Comparison of ENCODE assay signal across 10 cellular contexts in the genomic region with DNA sequence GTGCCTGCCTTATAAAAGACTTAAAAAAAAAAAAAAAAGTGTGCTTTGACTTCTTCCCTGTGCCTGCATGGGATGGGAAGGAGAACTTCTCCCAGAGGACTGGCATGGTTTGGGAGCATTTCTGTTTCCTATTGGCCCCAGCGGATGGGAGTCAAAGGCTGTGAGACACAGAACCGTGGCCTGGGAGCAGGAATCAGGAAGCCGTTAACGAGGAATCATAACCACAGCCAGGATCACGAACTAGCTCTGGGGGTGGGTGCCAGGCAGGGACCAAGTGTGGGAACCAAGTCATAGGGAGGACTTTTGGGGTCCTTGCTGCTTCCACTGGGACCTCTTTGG. TPM values are rescaled to one million over a fixed set of nuclear protein-coding genes. Genes with fewer than 3 reads are reported as not detected.
DNase-seq lines count a peak whose midpoint lies in the region.
"Had no signal": no experiment of that assay in that cellular context is flagged by ENCODE, and none has a peak within 500 bp of the region (broad histone marks: within the 10 kb centered on the region; RNA-seq: fewer than 3 reads in every experiment).

No MANE protein-coding gene starts in this region.

- no peaks in the 10 kb centered on the region for H3K27me3 Mint-ChIP-seq in CD4-positive, alpha-beta memory T cell

- H3K9ac ChIP-seq in mucosa of stomach (ENCODE audit: low read length), result peak overlapping the region; percentile 69

- H3K4me3 Mint-ChIP-seq in CD4-positive, alpha-beta memory T cell, result peak overlapping the region in 4 of 8 donors; percentile 14 to 29 (median 24)

- no peaks in the 10 kb centered on the region for H3K36me3 ChIP-seq in MG63
- no peaks in the 10 kb centered on the region for H3K36me3 ChIP-seq in mucosa of stomach (ENCODE audit: control insufficient read depth, insufficient read depth, low read length)
- no peaks in the 10 kb centered on the region for H3K36me3 ChIP-seq in CD4-positive, alpha-beta memory T cell (ENCODE audit: insufficient read depth, low read length)

- CTCF ChIA-PET in CD4-positive, alpha-beta memory T cell (lab: Charles Lee; ENCODE audit: partially characterized antibody), result interaction anchor here (1.0 to 1.5 kb wide), 2 partner anchors 10 to 210 kb away, joined by 3 to 6 read pairs; no protein-coding TSS in a partner anchor

- peak overlapping the region in 2 of 7 donors; percentile 32 to 74 for H3K27ac Mint-ChIP-seq in CD4-positive, alpha-beta memory T cell
- H3K27ac Mint-ChIP-seq: activated T-cell treated with anti-CD3 and anti-CD28 coated beads, Interleukin-2, amount 50 U/mL, for 72 hours had no signal

- DNase-seq in A172 (ENCODE audit: low spot score) (peak; percentile 40), MG63 (peak; percentile 37), epithelial cell of prostate (ENCODE audit: low read depth, low spot score) (no peak), SKM-1 (lab: John Stamatoyannopoulos, UW; ENCODE audit: unreplicated experiment) (no peak), HuH-7 (ENCODE audit: low spot score) (no peak)
- no peak for DNase-seq in CD4-positive, alpha-beta memory T cell
- no peak for DNase-seq in activated effector memory CD4-positive, alpha-beta T cell treated with Interleukin-2 at 50 U/mL for 16 hours
- DNase-seq: activated T-cell treated with anti-CD3 and anti-CD28 coated beads, Interleukin-2, amount 50 U/mL, for 72 hours had no signal

- no peaks in the 10 kb centered on the region for H3K9me3 ChIP-seq in MG63
- H3K9me3 ChIP-seq in mucosa of stomach (ENCODE audit: control insufficient read depth, low read length), result no peaks in the 10 kb centered on the region
- no peaks in the 10 kb centered on the region for H3K9me3 ChIP-seq in CD4-positive, alpha-beta memory T cell (ENCODE audit: control insufficient read depth in 1 of 2, low read length in 2 of 2)

- peaks cover 24 to 57% (median 38%) of the 10 kb centered on the region in 4 donors for H3K4me1 Mint-ChIP-seq in CD4-positive, alpha-beta memory T cell

- no peaks in the 10 kb centered on the region for H3K36me3 Mint-ChIP-seq in CD4-positive, alpha-beta memory T cell

- H3K4me3 ChIP-seq in MG63, result peak overlapping the region; percentile 23
- peak overlapping the region; percentile 18 for H3K4me3 ChIP-seq in mucosa of stomach (ENCODE audit: low read length)
- H3K4me3 ChIP-seq in CD4-positive, alpha-beta memory T cell (ENCODE audit: low read length in 2 of 2), result no peak overlapping the region

- POLR2A ChIA-PET in CD4-positive, alpha-beta memory T cell (lab: Charles Lee; ENCODE audit: partially characterized antibody), result interaction anchor here (1.8 to 3.4 kb wide), 7 partner anchors 10 to 65 kb away, joined by 6 to 26 read pairs (median 9); a partner anchor contains a TSS

- no peaks in the 10 kb centered on the region for H3K27me3 ChIP-seq in MG63
- no peaks in the 10 kb centered on the region for H3K27me3 ChIP-seq in mucosa of stomach (ENCODE audit: control insufficient read depth, insufficient read depth, low read length)
- no peaks in the 10 kb centered on the region for H3K27me3 ChIP-seq in CD4-positive, alpha-beta memory T cell (ENCODE audit: insufficient read depth, low read length)

- intact Hi-C loops in CD4-positive, alpha-beta memory T cell (cut with micrococcal nuclease), result loop anchor here (2.0 kb wide), 1 partner anchor 25 kb away; no protein-coding TSS in a partner anchor

- no peaks in the 10 kb centered on the region for H3K9me3 Mint-ChIP-seq in CD4-positive, alpha-beta memory T cell
- H3K9me3 Mint-ChIP-seq: activated T-cell treated with anti-CD3 and anti-CD28 coated beads, Interleukin-2, amount 50 U/mL, for 72 hours had no signal

- peak overlapping the region; percentile 98 for H3K27ac ChIP-seq in epithelial cell of prostate
- H3K27ac ChIP-seq in CD4-positive, alpha-beta memory T cell (ENCODE audit: low read depth, low read length), result no peak overlapping the region

- peaks cover 44% of the 10 kb centered on the region for H3K4me1 ChIP-seq in mucosa of stomach (ENCODE audit: control insufficient read depth, insufficient read depth, low read length)
- H3K4me1 ChIP-seq in CD4-positive, alpha-beta memory T cell (ENCODE audit: insufficient read depth, low read length), result peaks cover 61% of the 10 kb centered on the region

RNA-seq across cellular contexts. Expression of a gene that starts 0.5 kb away (rescaled TPM):
- 2.1 and 7.7 TPM in 2 replicates for total RNA-seq in A172 (2014; rRNA removed; shearing (Covaris generic))
- total RNA-seq in MG63 (2014; rRNA removed; shearing (Covaris generic); ENCODE audit: low replicate concordance), result 3.9 and 23.9 TPM in 2 replicates
- total RNA-seq in CD4-positive, alpha-beta memory T cell, result 10 to 100 TPM; 23.1 to 24.8 TPM
- polyA plus RNA-seq in CD4-positive, alpha-beta memory T cell, result under 1 TPM; 0.49 to 0.89 TPM

RNA-seq across cellular contexts. Expression of a gene that starts 24.8 kb away (rescaled TPM):
- total RNA-seq in A172 (2014; rRNA removed; shearing (Covaris generic)), result not detected in 2 replicates
- total RNA-seq in MG63 (2014; rRNA removed; shearing (Covaris generic); ENCODE audit: low replicate concordance), result not detected in 2 replicates
- total RNA-seq in CD4-positive, alpha-beta memory T cell, result 1 to 10 TPM; 8.2 to 9.3 TPM
- 1 to 10 TPM in 1 of 2 donors, under 1 TPM in 1; 0.50 to 1.4 TPM for polyA plus RNA-seq in CD4-positive, alpha-beta memory T cell
- total RNA-seq: G401 had no signal

RNA-seq across cellular contexts. Expression of a gene that starts 37.8 kb away (rescaled TPM):
- 0.02 TPM in 1 of 2 replicates, not detected in the other for total RNA-seq in A172 (2014; rRNA removed; shearing (Covaris generic))
- not detected in 2 replicates for total RNA-seq in MG63 (2014; rRNA removed; shearing (Covaris generic); ENCODE audit: low replicate concordance)
- total RNA-seq in CD4-positive, alpha-beta memory T cell, result 10 to 100 TPM; 55.4 to 63.8 TPM
- 100 to 1,000 TPM in 1 of 2 donors, 10 to 100 TPM in 1; 37.6 to 107 TPM for polyA plus RNA-seq in CD4-positive, alpha-beta memory T cell
- total RNA-seq: G401 had no signal

RNA-seq across cellular contexts. Expression of a gene that starts 56.5 kb away (rescaled TPM):
- total RNA-seq in A172 (2014; rRNA removed; shearing (Covaris generic)), result 51.7 and 60.2 TPM in 2 replicates
- not detected in 2 replicates for total RNA-seq in MG63 (2014; rRNA removed; shearing (Covaris generic); ENCODE audit: low replicate concordance)
- total RNA-seq in CD4-positive, alpha-beta memory T cell, result 100 to 1,000 TPM; 304 to 318 TPM
- 100 to 1,000 TPM; 724 to 917 TPM for polyA plus RNA-seq in CD4-positive, alpha-beta memory T cell
- total RNA-seq: G401 had no signal

Comparison
In these comparisons a context has a peak if more than half of its experiments do, and no peak if none do; other contexts are left out.
1. DNase-seq: peak in A172 (single experiment) and MG63 (single experiment); none in epithelial cell of prostate (single experiment), CD4-positive, alpha-beta memory T cell (0 of 5), SKM-1 (single experiment), activated effector memory CD4-positive, alpha-beta T cell treated with Interleukin-2 at 50 U/mL for 16 hours (single experiment) and HuH-7 (single experiment).
2. H3K4me3 ChIP-seq: peak in MG63 (single experiment) and mucosa of stomach (single experiment); none in CD4-positive, alpha-beta memory T cell (0 of 2).
3. RNA of a gene that starts 37.8 kb away (total RNA-seq): 55.4 to 63.8 TPM in CD4-positive, alpha-beta memory T cell; 0.02 TPM in A172 and not detected in MG63; every median in the first group is over 10 times any median in the second.